ENCODE assay signal across 8 cellular contexts in genomic region chr22:42805998-42806481, GRCh38. TPM values are rescaled to one million over a fixed set of nuclear protein-coding genes. Genes with fewer than 3 reads are reported as not detected.
DNase-seq lines count a peak whose midpoint lies in the region; ATAC-seq and TF ChIP-seq lines count a peak whose summit lies in the region.
"Had no signal": no experiment of that assay in that cellular context is flagged by ENCODE, and none has a peak within 500 bp of the region (broad histone marks: within the 10 kb centered on the region; RNA-seq: fewer than 3 reads in every experiment).

No MANE protein-coding gene starts in this region.

- no peak overlapping the region for H3K4me3 Mint-ChIP-seq in chondrocyte (ENCODE audit: unreplicated experiment)

- H3K9ac ChIP-seq in mucosa of stomach (ENCODE audit: low read length): peak overlapping the region; percentile 56

- no peaks in the 10 kb centered on the region for H3K9me3 Mint-ChIP-seq in chondrocyte (ENCODE audit: low read depth)

- WGBS in upper lobe of left lung, 2 donors: 68% methylated on average over 8 of the region's 9 CpGs; no CpG with 5 or more reads in 1 of the 2 donors

- TF ChIP-seq POLR2A in upper lobe of left lung (IDR thresholded peaks at IDR 0.05): no peak

- H3K36me3 ChIP-seq in mucosa of stomach (ENCODE audit: control insufficient read depth, insufficient read depth, low read length): peaks cover 25% of the 10 kb centered on the region
- peaks cover 13 to 87% (median 51%) of the 10 kb centered on the region in 4 donors for H3K36me3 ChIP-seq in upper lobe of left lung

- peaks cover 23% of the 10 kb centered on the region for H3K4me1 ChIP-seq in mucosa of stomach (ENCODE audit: control insufficient read depth, insufficient read depth, low read length)
- peaks cover 43 to 49% (median 45%) of the 10 kb centered on the region in 4 donors for H3K4me1 ChIP-seq in upper lobe of left lung

- H3K27me3 Mint-ChIP-seq in chondrocyte (ENCODE audit: low read depth): no peaks in the 10 kb centered on the region

- ATAC-seq in upper lobe of left lung (ENCODE audit: low FRiP score in 2 of 2) (no peak), HG02642 (IDR thresholded peaks at IDR 0.05; ENCODE audit: poor library complexity, unreplicated experiment) (no peak)

- H3K9me3 ChIP-seq in mucosa of stomach (ENCODE audit: control insufficient read depth, low read length) (no peaks in the 10 kb centered on the region), upper lobe of left lung (no peaks in the 10 kb centered on the region)

- H3K27ac ChIP-seq in upper lobe of left lung: peak overlapping the region; percentile 60 to 88 (median 85)

- no peak for TF ChIP-seq EP300 in upper lobe of left lung (IDR thresholded peaks at IDR 0.05)

- peak overlapping the region; percentile 80 for H3K27ac Mint-ChIP-seq in chondrocyte (ENCODE audit: unreplicated experiment)

- H3K4me1 Mint-ChIP-seq in chondrocyte (ENCODE audit: low read depth): peaks cover 19% of the 10 kb centered on the region

- TF ChIP-seq CTCF in chondrocyte (IDR thresholded peaks at IDR 0.05) (no peak), upper lobe of left lung (IDR thresholded peaks at IDR 0.05) (no peak)

- H3K36me3 Mint-ChIP-seq in chondrocyte (ENCODE audit: low read depth): peaks cover 42% of the 10 kb centered on the region

- H3K27me3 ChIP-seq in mucosa of stomach (ENCODE audit: control insufficient read depth, insufficient read depth, low read length) (no peaks in the 10 kb centered on the region), upper lobe of left lung (no peaks in the 10 kb centered on the region)

- peak; percentile 90 for DNase-seq in NCI-H2196 (lab: John Stamatoyannopoulos, UW; ENCODE audit: unreplicated experiment)
- no peak for DNase-seq in chondrocyte (ENCODE audit: low spot score)
- DNase-seq in upper lobe of left lung: no peak
- DNase-seq in stimulated activated naive CD4-positive, alpha-beta T cell (lab: John Stamatoyannopoulos, UW): no peak
- DNase-seq in NCI-H510A (lab: John Stamatoyannopoulos, UW): no peak
- DNase-seq: activated CD4-positive, CD25-positive, alpha-beta regulatory T cell treated with anti-CD3 and anti-CD28 coated beads, Interleukin-2, amount 50 U/mL, for 72 hours had no signal

- H3K4me3 ChIP-seq in mucosa of stomach (ENCODE audit: low read length) (no peak overlapping the region), upper lobe of left lung (no peak overlapping the region)

RNA-seq across cellular contexts. Expression of gene ARFGAP3, which starts 51.0 kb away (rescaled TPM):
- total RNA-seq in chondrocyte (79.6 to 88.1 TPM (median 80.8 TPM) in 3 replicates), upper lobe of left lung (10 to 100 TPM; 25.9 to 60.8 (median 41.9) TPM)
